Comparison of ENCODE assay signal across 9 cellular contexts in genomic region chr12:104177663-104178501, GRCh38. TPM values are rescaled to one million over a fixed set of nuclear protein-coding genes. Genes with fewer than 3 reads are reported as not detected.
DNase-seq lines count a peak whose midpoint lies in the region; ATAC-seq and TF ChIP-seq lines count a peak whose summit lies in the region.
"Had no signal": no experiment of that assay in that cellular context is flagged by ENCODE, and none has a peak within 500 bp of the region (broad histone marks: within the 10 kb centered on the region; RNA-seq: fewer than 3 reads in every experiment).

No MANE protein-coding gene starts in this region.

- CTCF ChIA-PET in activated CD4-positive, alpha-beta T cell treated with anti-CD3 and anti-CD28 coated beads for 36 hours (lab: Charles Lee): no interaction called here
- CTCF ChIA-PET in CD4-positive, alpha-beta memory T cell (lab: Charles Lee; ENCODE audit: partially characterized antibody): no interaction called here

- H3K9me3 ChIP-seq in CD4-positive, alpha-beta memory T cell (ENCODE audit: control insufficient read depth in 1 of 2, low read length in 2 of 2): no peaks in the 10 kb centered on the region

- no peak overlapping the region for H3K27ac Mint-ChIP-seq in activated CD4-positive, alpha-beta T cell treated with anti-CD3 and anti-CD28 coated beads for 36 hours
- H3K27ac Mint-ChIP-seq in CD4-positive, alpha-beta memory T cell: no peak overlapping the region
- H3K27ac Mint-ChIP-seq: CD4-positive, CD25-positive, alpha-beta regulatory T cell had no signal

- H3K27ac ChIP-seq in CD4-positive, alpha-beta memory T cell (ENCODE audit: low read depth, low read length): no peak overlapping the region

- peak; percentile 55 for ATAC-seq in activated CD4-positive, alpha-beta T cell treated with anti-CD3 and anti-CD28 coated beads for 36 hours
- ATAC-seq in sciatic nerve (peak; percentile 92), GM21360 (IDR thresholded peaks at IDR 0.05; ENCODE audit: unreplicated experiment) (no peak)

- peak; percentile 33 for DNase-seq in activated CD4-positive, alpha-beta T cell treated with anti-CD3 and anti-CD28 coated beads for 36 hours
- DNase-seq in activated CD4-positive, alpha-beta T cell treated with anti-CD3 and anti-CD28 coated beads for 1 hour: no peak
- DNase-seq in SW480 (ENCODE audit: low spot score): peak; percentile 56
- peak; percentile 95 to 96 for DNase-seq in foreskin fibroblast
- peak; percentile 87 for DNase-seq in sciatic nerve (ENCODE audit: low spot score)
- no peak for DNase-seq in stimulated activated CD4-positive, alpha-beta T cell treated with anti-CD3 and anti-CD28 coated beads, Interleukin-1b, Interleukin-23, amount 100 ng/mL, for 48 hours
- no peak for DNase-seq in CD4-positive, alpha-beta memory T cell

- peaks cover 5% of the 10 kb centered on the region for H3K4me1 Mint-ChIP-seq in activated CD4-positive, alpha-beta T cell treated with anti-CD3 and anti-CD28 coated beads for 36 hours
- no peaks in the 10 kb centered on the region for H3K4me1 Mint-ChIP-seq in CD4-positive, alpha-beta memory T cell
- H3K4me1 Mint-ChIP-seq: CD4-positive, CD25-positive, alpha-beta regulatory T cell had no signal

- H3K4me1 ChIP-seq in CD4-positive, alpha-beta memory T cell (ENCODE audit: insufficient read depth, low read length): no peaks in the 10 kb centered on the region

- no peaks in the 10 kb centered on the region for H3K9me3 Mint-ChIP-seq in activated CD4-positive, alpha-beta T cell treated with anti-CD3 and anti-CD28 coated beads for 36 hours (ENCODE audit: low read depth)
- no peaks in the 10 kb centered on the region for H3K9me3 Mint-ChIP-seq in CD4-positive, alpha-beta memory T cell

- H3K4me3 ChIP-seq in foreskin fibroblast (ENCODE audit: low read depth in 1 of 2, low read length in 2 of 2): no peak overlapping the region
- no peak overlapping the region for H3K4me3 ChIP-seq in CD4-positive, alpha-beta memory T cell (ENCODE audit: low read length in 2 of 2)

- no peaks in the 10 kb centered on the region for H3K27me3 ChIP-seq in CD4-positive, alpha-beta memory T cell (ENCODE audit: insufficient read depth, low read length)

- H3K36me3 ChIP-seq in CD4-positive, alpha-beta memory T cell (ENCODE audit: insufficient read depth, low read length): no peaks in the 10 kb centered on the region

- H3K27me3 Mint-ChIP-seq in activated CD4-positive, alpha-beta T cell treated with anti-CD3 and anti-CD28 coated beads for 36 hours: no peaks in the 10 kb centered on the region
- peaks cover 0 to 3% of the 10 kb centered on the region in 2 donors for H3K27me3 Mint-ChIP-seq in CD4-positive, alpha-beta memory T cell

- H3K4me3 Mint-ChIP-seq in activated CD4-positive, alpha-beta T cell treated with anti-CD3 and anti-CD28 coated beads for 36 hours: no peak overlapping the region
- H3K4me3 Mint-ChIP-seq in CD4-positive, alpha-beta memory T cell: no peak overlapping the region
- H3K4me3 Mint-ChIP-seq: CD4-positive, CD25-positive, alpha-beta regulatory T cell had no signal

- TF ChIP-seq CTCF in foreskin fibroblast (IDR thresholded peaks at IDR 0.05; ENCODE audit: low read depth, low read length): peak; percentile 24

- intact Hi-C loops in activated CD4-positive, alpha-beta T cell treated with anti-CD3 and anti-CD28 coated beads for 36 hours (cut with DNase I, micrococcal nuclease): loop anchor here in 1 of 2 experiments (2.0 kb wide), 1 partner anchor 19 kb away; no protein-coding TSS in a partner anchor
- intact Hi-C loops in sciatic nerve (cut with DNase I): no loop called here
- intact Hi-C loops in CD4-positive, alpha-beta memory T cell (cut with micrococcal nuclease): no loop called here

- POLR2A ChIA-PET in activated CD4-positive, alpha-beta T cell treated with anti-CD3 and anti-CD28 coated beads for 36 hours (lab: Charles Lee): no interaction called here
- POLR2A ChIA-PET in CD4-positive, alpha-beta memory T cell (lab: Charles Lee; ENCODE audit: partially characterized antibody): no interaction called here

- H3K36me3 Mint-ChIP-seq in activated CD4-positive, alpha-beta T cell treated with anti-CD3 and anti-CD28 coated beads for 36 hours (ENCODE audit: low read depth): no peaks in the 10 kb centered on the region
- H3K36me3 Mint-ChIP-seq in CD4-positive, alpha-beta memory T cell: no peaks in the 10 kb centered on the region
- H3K36me3 Mint-ChIP-seq: CD4-positive, CD25-positive, alpha-beta regulatory T cell had no signal

RNA-seq across cellular contexts. Expression of gene TXNRD1, which starts 37.7 kb away (rescaled TPM):
- total RNA-seq in activated CD4-positive, alpha-beta T cell treated with anti-CD3 and anti-CD28 coated beads for 36 hours: 10 to 100 TPM; 66.7 to 88.0 TPM
- 98.8 TPM for total RNA-seq in sciatic nerve
- 10 to 100 TPM; 57.6 to 64.5 TPM for total RNA-seq in CD4-positive, alpha-beta memory T cell
- polyA plus RNA-seq in CD4-positive, alpha-beta memory T cell: 10 to 100 TPM; 32.2 to 35.8 TPM

RNA-seq across cellular contexts. Expression of gene NFYB, which starts 39.9 kb away (rescaled TPM):
- 10 to 100 TPM; 18.8 to 27.2 TPM for total RNA-seq in activated CD4-positive, alpha-beta T cell treated with anti-CD3 and anti-CD28 coated beads for 36 hours
- 47.9 TPM for total RNA-seq in sciatic nerve
- total RNA-seq in CD4-positive, alpha-beta memory T cell: 10 to 100 TPM; 29.9 to 32.5 TPM
- polyA plus RNA-seq in CD4-positive, alpha-beta memory T cell: 10 to 100 TPM; 38.7 to 39.0 TPM

Comparison
In these comparisons a context has a peak if more than half of its experiments do, and no peak if none do; other contexts are left out.
1. DNase-seq: peak in activated CD4-positive, alpha-beta T cell treated with anti-CD3 and anti-CD28 coated beads for 36 hours (single experiment), SW480 (single experiment), foreskin fibroblast (2 of 2) and sciatic nerve (single experiment); none in activated CD4-positive, alpha-beta T cell treated with anti-CD3 and anti-CD28 coated beads for 1 hour (single experiment), stimulated activated CD4-positive, alpha-beta T cell treated with anti-CD3 and anti-CD28 coated beads, Interleukin-1b, Interleukin-23, amount 100 ng/mL, for 48 hours (single experiment) and CD4-positive, alpha-beta memory T cell (0 of 5).